ENCODE assay signal across 24 cellular contexts in genomic region chr22:38401336-38402084, GRCh38. TPM values are rescaled to one million over a fixed set of nuclear protein-coding genes. Genes with fewer than 3 reads are reported as not detected.
DNase-seq lines count a peak whose midpoint lies in the region; ATAC-seq and TF ChIP-seq lines count a peak whose summit lies in the region.
"Had no signal": no experiment of that assay in that cellular context is flagged by ENCODE, and none has a peak within 500 bp of the region (broad histone marks: within the 10 kb centered on the region; RNA-seq: fewer than 3 reads in every experiment).

No MANE protein-coding gene starts in this region.

- H3K4me3 Mint-ChIP-seq in MCF 10A (ENCODE audit: unreplicated experiment) = no peak overlapping the region
- H3K4me3 Mint-ChIP-seq: activated CD8-positive, alpha-beta memory T cell treated with anti-CD3 and anti-CD28 coated beads, Interleukin-2, amount 10 ng/mL, durations not matched to agents 7 days and 5 days had no signal

- H3K27ac ChIP-seq in KMS-11 = peak overlapping the region; percentile 70
- H3K27ac ChIP-seq in WERI-Rb-1 = 0 out of 2 replicates have a peak overlapping the region, but pooled peaks have one; percentile 18
- H3K27ac ChIP-seq in neuronal stem cell (replicated peaks; ENCODE audit: low read length) = no peak overlapping the region
- H3K27ac ChIP-seq: hepatocyte, transverse colon had no signal

- peaks cover 20% of the 10 kb centered on the region for H3K79me2 ChIP-seq in KMS-11 (ENCODE audit: insufficient read depth, low read depth)

- H3K27ac Mint-ChIP-seq in MCF 10A (ENCODE audit: low read depth, unreplicated experiment) = no peak overlapping the region
- H3K27ac Mint-ChIP-seq: activated CD8-positive, alpha-beta memory T cell treated with anti-CD3 and anti-CD28 coated beads, Interleukin-2, amount 10 ng/mL, durations not matched to agents 7 days and 5 days; T-helper 1 cell treated with Interleukin-12 subunit alpha and Interleukin-12 subunit beta and Interleukin-4 antibody, amounts not matched to agents 30 μg/mL and 1 μg/mL, for 36 hours had no signal

- H3K14ac ChIP-seq in neuronal stem cell (ENCODE audit: low read length) = no peak overlapping the region

- ATAC-seq in HG02885 (IDR thresholded peaks at IDR 0.05; ENCODE audit: poor library complexity, unreplicated experiment) = no peak
- no peak for ATAC-seq in GM21515 (IDR thresholded peaks at IDR 0.05; ENCODE audit: unreplicated experiment)
- ATAC-seq: activated CD8-positive, alpha-beta memory T cell treated with anti-CD3 and anti-CD28 coated beads, Interleukin-2, amount 10 ng/mL, durations not matched to agents 7 days and 5 days had no signal

- no peak overlapping the region for H4K8ac ChIP-seq in neuronal stem cell (ENCODE audit: low read depth, low read length)

- peak overlapping the region; percentile 55 for H2BK120ac ChIP-seq in neuronal stem cell (ENCODE audit: low read depth, low read length)

- peak overlapping the region; percentile 78 for H2AK5ac ChIP-seq in neuronal stem cell (ENCODE audit: low read depth, low read length)

- no peaks in the 10 kb centered on the region for H3K79me1 ChIP-seq in neuronal stem cell (ENCODE audit: low read depth, low read length)

- no peak overlapping the region for H3K4me3 ChIP-seq in KMS-11 (IDR thresholded peaks at IDR 0.05; ENCODE audit: insufficient read depth, low read depth, low read length)
- no peak overlapping the region for H3K4me3 ChIP-seq in WERI-Rb-1 (ENCODE audit: low read depth, low read length)
- no peak overlapping the region for H3K4me3 ChIP-seq in neuronal stem cell (ENCODE audit: low read length in 2 of 2)
- H3K4me3 ChIP-seq: HAP-1, hepatocyte, transverse colon had no signal

- H2AFZ ChIP-seq in KMS-11 (ENCODE audit: low read depth) (peak overlapping the region; percentile 16; the same call in 1 of the 2 replicates), neuronal stem cell (ENCODE audit: low read length) (no peak overlapping the region)
- H2AFZ ChIP-seq: hepatocyte had no signal

- H3K9ac ChIP-seq in KMS-11 (peak overlapping the region; percentile 74; the same call in 1 of the 2 replicates), neuronal stem cell (ENCODE audit: low read depth, low read length, poor library complexity) (no peak overlapping the region)

- no peaks in the 10 kb centered on the region for H3K36me3 Mint-ChIP-seq in MCF 10A (ENCODE audit: insufficient read depth, unreplicated experiment)
- H3K36me3 Mint-ChIP-seq: activated CD8-positive, alpha-beta memory T cell treated with anti-CD3 and anti-CD28 coated beads, Interleukin-2, amount 10 ng/mL, durations not matched to agents 7 days and 5 days had no signal

- H3K36me3 ChIP-seq in KMS-11 (ENCODE audit: insufficient read depth) = no peaks in the 10 kb centered on the region
- no peaks in the 10 kb centered on the region for H3K36me3 ChIP-seq in WERI-Rb-1
- no peaks in the 10 kb centered on the region for H3K36me3 ChIP-seq in neuronal stem cell (replicated peaks in 1 of 2; ENCODE audit: control insufficient read depth in 2 of 2, insufficient read depth in 2 of 2, low read length in 2 of 2)
- H3K36me3 ChIP-seq: HAP-1, transverse colon had no signal

- no peak overlapping the region for H3K23ac ChIP-seq in neuronal stem cell (ENCODE audit: low read depth, low read length, poor library complexity)

- H3K4me1 ChIP-seq in KMS-11 (ENCODE audit: low read depth, poor library complexity, severe bottlenecking) (peaks cover 34% of the 10 kb centered on the region), neuronal stem cell (ENCODE audit: control insufficient read depth in 2 of 2, insufficient read depth in 1 of 2, low read depth in 1 of 2, low read length in 2 of 2) (peaks cover 10 to 28% of the 10 kb centered on the region in 2 donors)

- peak overlapping the region; percentile 14 for H2BK12ac ChIP-seq in neuronal stem cell (ENCODE audit: low read length)

- H4K91ac ChIP-seq in neuronal stem cell (ENCODE audit: low read depth, low read length, poor library complexity) = no peak overlapping the region

- H3K4me1 Mint-ChIP-seq in MCF 10A (ENCODE audit: insufficient read depth, unreplicated experiment) = no peaks in the 10 kb centered on the region

- no peaks in the 10 kb centered on the region for H3K27me3 ChIP-seq in KMS-11 (ENCODE audit: insufficient read depth, low read depth)
- no peaks in the 10 kb centered on the region for H3K27me3 ChIP-seq in WERI-Rb-1 (ENCODE audit: insufficient read depth, low read depth, severe bottlenecking)
- H3K27me3 ChIP-seq in neuronal stem cell (ENCODE audit: control insufficient read depth in 3 of 3, insufficient read depth in 3 of 3, low read depth in 1 of 3, low read length in 3 of 3) = no peaks in the 10 kb centered on the region
- H3K27me3 ChIP-seq: hepatocyte, transverse colon had no signal

- H3K9me3 Mint-ChIP-seq in MCF 10A (ENCODE audit: unreplicated experiment) = no peaks in the 10 kb centered on the region
- H3K9me3 Mint-ChIP-seq: T-helper 1 cell treated with Interleukin-12 subunit alpha and Interleukin-12 subunit beta and Interleukin-4 antibody, amounts not matched to agents 30 μg/mL and 1 μg/mL, for 36 hours had no signal

- H2BK15ac ChIP-seq in neuronal stem cell (ENCODE audit: low read length) = peak overlapping the region; percentile 70

- intact Hi-C loops in MCF 10A (cut with micrococcal nuclease) = no loop called here

- H3K4ac ChIP-seq in neuronal stem cell (ENCODE audit: low read length) = no peak overlapping the region

- POLR2A ChIA-PET in MCF 10A (lab: Yijun Ruan, JAX) = interaction anchor here (0.6 to 1.3 kb wide), 2 partner anchors 117 to 367 kb away, joined by 3 to 4 read pairs; no protein-coding TSS in a partner anchor

- DNase-seq in DMS53 (lab: John Stamatoyannopoulos, UW) (peak; percentile 25), DMS53 treated with DMSO at 0.1 percent for 48 hours (lab: John Stamatoyannopoulos, UW; ENCODE audit: unreplicated experiment) (no peak), WERI-Rb-1 (no peak), neuronal stem cell (ENCODE audit: low spot score) (no peak), MCF 10A (ENCODE audit: unreplicated experiment) (no peak)
- DNase-seq: 8988T; activated CD4-positive, CD25-positive, alpha-beta regulatory T cell treated with anti-CD3 and anti-CD28 coated beads, Interleukin-2, amount 50 U/mL, for 72 hours; activated CD8-positive, alpha-beta memory T cell treated with anti-CD3 and anti-CD28 coated beads, Interleukin-2, amount 10 ng/mL, durations not matched to agents 7 days and 5 days; activated effector memory CD4-positive, alpha-beta T cell treated with anti-CD3 and anti-CD28 coated beads, Interleukin-2, amount 50 U/mL, for 16 hours; C1 segment of cervical spinal cord; cerebellar nuclear complex; DMS79; mesendoderm; NK-92 treated with Interleukin-12 subunit alpha and Interleukin-12 subunit beta, amount 100 ng/mL, for 24 hours; retina; stimulated activated naive CD4-positive, alpha-beta T cell treated with Interleukin-2 at 50 U/mL for 16 hours; transverse colon had no signal

- peak overlapping the region; percentile 58 for H3K18ac ChIP-seq in neuronal stem cell (ENCODE audit: low read length)

- H4K20me1 ChIP-seq in KMS-11 (ENCODE audit: insufficient read depth) = no peaks in the 10 kb centered on the region

- H3K9me3 ChIP-seq in WERI-Rb-1 (ENCODE audit: severe bottlenecking) (no peaks in the 10 kb centered on the region), neuronal stem cell (replicated peaks in 1 of 2; ENCODE audit: control insufficient read depth in 2 of 2, insufficient read depth in 1 of 2, low read depth in 1 of 2, low read length in 2 of 2) (no peaks in the 10 kb centered on the region)
- H3K9me3 ChIP-seq: HAP-1, transverse colon had no signal

- no peaks in the 10 kb centered on the region for H3K27me3 Mint-ChIP-seq in MCF 10A (ENCODE audit: insufficient read depth, unreplicated experiment)

- no TSS peak for BruUV-seq in MCF 10A (replicated peaks; lab: Mats Ljungman, UMichigan)

- no CpG with 5 or more reads among the region's 9 CpGs for WGBS in neuronal stem cell (ENCODE audit: extremely low coverage in 2 of 2, insufficient read length in 2 of 2, insufficient replicate concordance in 1 of 2), 2 donors

- H2BK5ac ChIP-seq in neuronal stem cell (ENCODE audit: low read length) = no peak overlapping the region

- H3K4me2 ChIP-seq in KMS-11 = peak overlapping the region; percentile 81
- H3K4me2 ChIP-seq in neuronal stem cell (ENCODE audit: insufficient read depth, low read length, poor library complexity, severe bottlenecking) = no peak overlapping the region
- H3K4me2 ChIP-seq: hepatocyte had no signal

- no peak for TF ChIP-seq CTCF in KMS-11 (conservative IDR thresholded peaks at IDR 0.05; ENCODE audit: low read depth, low read length)
- no peak for TF ChIP-seq CTCF in WERI-Rb-1 (IDR thresholded peaks at IDR 0.05; ENCODE audit: low read depth, low read length)
- TF ChIP-seq CTCF in MCF 10A (IDR thresholded peaks at IDR 0.05; ENCODE audit: unreplicated experiment) = no peak

- CTCF ChIA-PET in MCF 10A (lab: Yijun Ruan, JAX) = interaction anchor here (0.6 to 0.7 kb wide), 2 partner anchors 16 to 51 kb away, joined by 3 to 7 read pairs; no protein-coding TSS in a partner anchor

RNA-seq across cellular contexts. Expression of gene KCNJ4, which starts 53.5 kb away (rescaled TPM):
- polyA plus RNA-seq in neuronal stem cell (2013, experiment 1 of 2) = 6.0 TPM
- polyA plus RNA-seq in neuronal stem cell (2013, experiment 2 of 2) = 5.6 TPM
- not detected in 2 replicates for total RNA-seq in MCF 10A (2022)
- total RNA-seq: activated CD8-positive, alpha-beta memory T cell treated with anti-CD3 and anti-CD28 coated beads, Interleukin-2, amount 10 ng/mL, durations not matched to agents 7 days and 5 days; kidney epithelial cell; transverse colon had no signal
